In the genomic region with DNA sequence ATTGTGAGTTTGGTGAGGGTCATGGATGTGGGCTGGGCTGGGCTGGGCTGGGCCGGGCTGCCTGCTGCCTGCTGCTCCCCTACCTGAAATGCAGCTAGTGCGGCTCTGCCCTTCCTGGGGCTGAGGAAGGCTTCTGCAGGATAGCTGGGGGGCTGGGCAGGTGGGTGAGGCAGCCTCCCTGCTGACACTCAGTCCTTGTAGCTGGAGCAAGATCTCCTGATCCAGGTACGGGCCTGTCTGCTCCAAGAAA, we compare ENCODE assay signal across 1 cellular context.
A peak's percentile ranks its signal among the peaks of the same experiment; 100 is the strongest.
TF ChIP-seq lines count a peak whose summit lies in the region.

No MANE protein-coding gene starts in this region.

TF ChIP-seq in HepG2, 621 proteins besides CTCF, POLR2A, EP300 and RAD21 (continued from another document and continues in another):
- TF ChIP-seq, protein P1, sequence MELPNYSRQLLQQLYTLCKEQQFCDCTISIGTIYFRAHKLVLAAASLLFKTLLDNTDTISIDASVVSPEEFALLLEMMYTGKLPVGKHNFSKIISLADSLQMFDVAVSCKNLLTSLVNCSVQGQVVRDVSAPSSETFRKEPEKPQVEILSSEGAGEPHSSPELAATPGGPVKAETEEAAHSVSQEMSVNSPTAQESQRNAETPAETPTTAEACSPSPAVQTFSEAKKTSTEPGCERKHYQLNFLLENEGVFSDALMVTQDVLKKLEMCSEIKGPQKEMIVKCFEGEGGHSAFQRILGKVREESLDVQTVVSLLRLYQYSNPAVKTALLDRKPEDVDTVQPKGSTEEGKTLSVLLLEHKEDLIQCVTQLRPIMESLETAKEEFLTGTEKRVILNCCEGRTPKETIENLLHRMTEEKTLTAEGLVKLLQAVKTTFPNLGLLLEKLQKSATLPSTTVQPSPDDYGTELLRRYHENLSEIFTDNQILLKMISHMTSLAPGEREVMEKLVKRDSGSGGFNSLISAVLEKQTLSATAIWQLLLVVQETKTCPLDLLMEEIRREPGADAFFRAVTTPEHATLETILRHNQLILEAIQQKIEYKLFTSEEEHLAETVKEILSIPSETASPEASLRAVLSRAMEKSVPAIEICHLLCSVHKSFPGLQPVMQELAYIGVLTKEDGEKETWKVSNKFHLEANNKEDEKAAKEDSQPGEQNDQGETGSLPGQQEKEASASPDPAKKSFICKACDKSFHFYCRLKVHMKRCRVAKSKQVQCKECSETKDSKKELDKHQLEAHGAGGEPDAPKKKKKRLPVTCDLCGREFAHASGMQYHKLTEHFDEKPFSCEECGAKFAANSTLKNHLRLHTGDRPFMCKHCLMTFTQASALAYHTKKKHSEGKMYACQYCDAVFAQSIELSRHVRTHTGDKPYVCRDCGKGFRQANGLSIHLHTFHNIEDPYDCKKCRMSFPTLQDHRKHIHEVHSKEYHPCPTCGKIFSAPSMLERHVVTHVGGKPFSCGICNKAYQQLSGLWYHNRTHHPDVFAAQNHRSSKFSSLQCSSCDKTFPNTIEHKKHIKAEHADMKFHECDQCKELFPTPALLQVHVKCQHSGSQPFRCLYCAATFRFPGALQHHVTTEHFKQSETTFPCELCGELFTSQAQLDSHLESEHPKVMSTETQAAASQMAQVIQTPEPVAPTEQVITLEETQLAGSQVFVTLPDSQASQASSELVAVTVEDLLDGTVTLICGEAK (IDR thresholded peaks at IDR 0.05) = no peak
- TF ChIP-seq, protein P1 (CRISPR knock-in tag; IDR thresholded peaks at IDR 0.05) = no peak
- TF ChIP-seq ZSCAN25 (CRISPR knock-in tag; IDR thresholded peaks at IDR 0.05) = peak; percentile 19; the same call in 1 of the 2 replicates
- TF ChIP-seq, protein P2, sequence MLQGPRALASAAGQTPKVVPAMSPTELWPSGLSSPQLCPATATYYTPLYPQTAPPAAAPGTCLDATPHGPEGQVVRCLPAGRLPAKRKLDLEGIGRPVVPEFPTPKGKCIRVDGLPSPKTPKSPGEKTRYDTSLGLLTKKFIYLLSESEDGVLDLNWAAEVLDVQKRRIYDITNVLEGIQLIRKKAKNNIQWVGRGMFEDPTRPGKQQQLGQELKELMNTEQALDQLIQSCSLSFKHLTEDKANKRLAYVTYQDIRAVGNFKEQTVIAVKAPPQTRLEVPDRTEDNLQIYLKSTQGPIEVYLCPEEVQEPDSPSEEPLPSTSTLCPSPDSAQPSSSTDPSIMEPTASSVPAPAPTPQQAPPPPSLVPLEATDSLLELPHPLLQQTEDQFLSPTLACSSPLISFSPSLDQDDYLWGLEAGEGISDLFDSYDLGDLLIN (CRISPR knock-in tag; IDR thresholded peaks at IDR 0.05; ENCODE audit: borderline replicate concordance) = 0 out of 2 replicates have a peak, but pooled peaks have one; percentile 59
- TF ChIP-seq ZNF563 (CRISPR knock-in tag; IDR thresholded peaks at IDR 0.05) = 0 out of 2 replicates have a peak, but pooled peaks have one; percentile 51
- no peak for TF ChIP-seq ARHGAP35 (CRISPR knock-in tag; IDR thresholded peaks at IDR 0.05; ENCODE audit: borderline replicate concordance)
- TF ChIP-seq EZH2 (conservative IDR thresholded peaks at IDR 0.05; ENCODE audit: low read depth, low read length) = no peak
- TF ChIP-seq, protein P3, sequence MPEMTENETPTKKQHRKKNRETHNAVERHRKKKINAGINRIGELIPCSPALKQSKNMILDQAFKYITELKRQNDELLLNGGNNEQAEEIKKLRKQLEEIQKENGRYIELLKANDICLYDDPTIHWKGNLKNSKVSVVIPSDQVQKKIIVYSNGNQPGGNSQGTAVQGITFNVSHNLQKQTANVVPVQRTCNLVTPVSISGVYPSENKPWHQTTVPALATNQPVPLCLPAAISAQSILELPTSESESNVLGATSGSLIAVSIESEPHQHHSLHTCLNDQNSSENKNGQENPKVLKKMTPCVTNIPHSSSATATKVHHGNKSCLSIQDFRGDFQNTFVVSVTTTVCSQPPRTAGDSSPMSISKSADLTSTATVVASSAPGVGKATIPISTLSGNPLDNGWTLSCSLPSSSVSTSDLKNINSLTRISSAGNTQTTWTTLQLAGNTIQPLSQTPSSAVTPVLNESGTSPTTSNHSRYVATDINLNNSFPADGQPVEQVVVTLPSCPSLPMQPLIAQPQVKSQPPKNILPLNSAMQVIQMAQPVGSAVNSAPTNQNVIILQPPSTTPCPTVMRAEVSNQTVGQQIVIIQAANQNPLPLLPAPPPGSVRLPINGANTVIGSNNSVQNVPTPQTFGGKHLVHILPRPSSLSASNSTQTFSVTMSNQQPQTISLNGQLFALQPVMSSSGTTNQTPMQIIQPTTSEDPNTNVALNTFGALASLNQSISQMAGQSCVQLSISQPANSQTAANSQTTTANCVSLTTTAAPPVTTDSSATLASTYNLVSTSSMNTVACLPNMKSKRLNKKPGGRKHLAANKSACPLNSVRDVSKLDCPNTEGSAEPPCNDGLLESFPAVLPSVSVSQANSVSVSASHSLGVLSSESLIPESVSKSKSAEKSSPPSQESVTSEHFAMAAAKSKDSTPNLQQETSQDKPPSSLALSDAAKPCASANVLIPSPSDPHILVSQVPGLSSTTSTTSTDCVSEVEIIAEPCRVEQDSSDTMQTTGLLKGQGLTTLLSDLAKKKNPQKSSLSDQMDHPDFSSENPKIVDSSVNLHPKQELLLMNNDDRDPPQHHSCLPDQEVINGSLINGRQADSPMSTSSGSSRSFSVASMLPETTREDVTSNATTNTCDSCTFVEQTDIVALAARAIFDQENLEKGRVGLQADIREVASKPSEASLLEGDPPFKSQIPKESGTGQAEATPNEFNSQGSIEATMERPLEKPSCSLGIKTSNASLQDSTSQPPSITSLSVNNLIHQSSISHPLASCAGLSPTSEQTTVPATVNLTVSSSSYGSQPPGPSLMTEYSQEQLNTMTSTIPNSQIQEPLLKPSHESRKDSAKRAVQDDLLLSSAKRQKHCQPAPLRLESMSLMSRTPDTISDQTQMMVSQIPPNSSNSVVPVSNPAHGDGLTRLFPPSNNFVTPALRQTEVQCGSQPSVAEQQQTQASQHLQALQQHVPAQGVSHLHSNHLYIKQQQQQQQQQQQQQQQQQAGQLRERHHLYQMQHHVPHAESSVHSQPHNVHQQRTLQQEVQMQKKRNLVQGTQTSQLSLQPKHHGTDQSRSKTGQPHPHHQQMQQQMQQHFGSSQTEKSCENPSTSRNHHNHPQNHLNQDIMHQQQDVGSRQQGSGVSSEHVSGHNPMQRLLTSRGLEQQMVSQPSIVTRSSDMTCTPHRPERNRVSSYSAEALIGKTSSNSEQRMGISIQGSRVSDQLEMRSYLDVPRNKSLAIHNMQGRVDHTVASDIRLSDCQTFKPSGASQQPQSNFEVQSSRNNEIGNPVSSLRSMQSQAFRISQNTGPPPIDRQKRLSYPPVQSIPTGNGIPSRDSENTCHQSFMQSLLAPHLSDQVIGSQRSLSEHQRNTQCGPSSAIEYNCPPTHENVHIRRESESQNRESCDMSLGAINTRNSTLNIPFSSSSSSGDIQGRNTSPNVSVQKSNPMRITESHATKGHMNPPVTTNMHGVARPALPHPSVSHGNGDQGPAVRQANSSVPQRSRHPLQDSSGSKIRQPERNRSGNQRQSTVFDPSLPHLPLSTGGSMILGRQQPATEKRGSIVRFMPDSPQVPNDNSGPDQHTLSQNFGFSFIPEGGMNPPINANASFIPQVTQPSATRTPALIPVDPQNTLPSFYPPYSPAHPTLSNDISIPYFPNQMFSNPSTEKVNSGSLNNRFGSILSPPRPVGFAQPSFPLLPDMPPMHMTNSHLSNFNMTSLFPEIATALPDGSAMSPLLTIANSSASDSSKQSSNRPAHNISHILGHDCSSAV (CRISPR knock-in tag; IDR thresholded peaks at IDR 0.05; ENCODE audit: borderline replicate concordance) = no peak
- no peak for TF ChIP-seq ZNF792 (CRISPR knock-in tag; IDR thresholded peaks at IDR 0.05)
- no peak for TF ChIP-seq ZNF484 (CRISPR knock-in tag; IDR thresholded peaks at IDR 0.05; ENCODE audit: borderline replicate concordance, low read depth)
- TF ChIP-seq, protein P4, sequence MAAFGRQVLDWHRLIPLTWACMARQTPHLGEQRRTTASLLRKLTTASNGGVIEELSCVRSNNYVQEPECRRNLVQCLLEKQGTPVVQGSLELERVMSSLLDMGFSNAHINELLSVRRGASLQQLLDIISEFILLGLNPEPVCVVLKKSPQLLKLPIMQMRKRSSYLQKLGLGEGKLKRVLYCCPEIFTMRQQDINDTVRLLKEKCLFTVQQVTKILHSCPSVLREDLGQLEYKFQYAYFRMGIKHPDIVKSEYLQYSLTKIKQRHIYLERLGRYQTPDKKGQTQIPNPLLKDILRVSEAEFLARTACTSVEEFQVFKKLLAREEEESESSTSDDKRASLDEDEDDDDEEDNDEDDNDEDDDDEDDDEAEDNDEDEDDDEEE (CRISPR knock-in tag; IDR thresholded peaks at IDR 0.05) = 0 out of 2 replicates have a peak, but pooled peaks have one; percentile 44
- no peak for TF ChIP-seq SNAI1 (CRISPR knock-in tag; IDR thresholded peaks at IDR 0.05; ENCODE audit: borderline replicate concordance)
- TF ChIP-seq ZNF841 (CRISPR knock-in tag; IDR thresholded peaks at IDR 0.05; ENCODE audit: borderline replicate concordance) = no peak
- TF ChIP-seq ZNF768 (CRISPR knock-in tag; IDR thresholded peaks at IDR 0.05) = no peak
- TF ChIP-seq, protein P5, sequence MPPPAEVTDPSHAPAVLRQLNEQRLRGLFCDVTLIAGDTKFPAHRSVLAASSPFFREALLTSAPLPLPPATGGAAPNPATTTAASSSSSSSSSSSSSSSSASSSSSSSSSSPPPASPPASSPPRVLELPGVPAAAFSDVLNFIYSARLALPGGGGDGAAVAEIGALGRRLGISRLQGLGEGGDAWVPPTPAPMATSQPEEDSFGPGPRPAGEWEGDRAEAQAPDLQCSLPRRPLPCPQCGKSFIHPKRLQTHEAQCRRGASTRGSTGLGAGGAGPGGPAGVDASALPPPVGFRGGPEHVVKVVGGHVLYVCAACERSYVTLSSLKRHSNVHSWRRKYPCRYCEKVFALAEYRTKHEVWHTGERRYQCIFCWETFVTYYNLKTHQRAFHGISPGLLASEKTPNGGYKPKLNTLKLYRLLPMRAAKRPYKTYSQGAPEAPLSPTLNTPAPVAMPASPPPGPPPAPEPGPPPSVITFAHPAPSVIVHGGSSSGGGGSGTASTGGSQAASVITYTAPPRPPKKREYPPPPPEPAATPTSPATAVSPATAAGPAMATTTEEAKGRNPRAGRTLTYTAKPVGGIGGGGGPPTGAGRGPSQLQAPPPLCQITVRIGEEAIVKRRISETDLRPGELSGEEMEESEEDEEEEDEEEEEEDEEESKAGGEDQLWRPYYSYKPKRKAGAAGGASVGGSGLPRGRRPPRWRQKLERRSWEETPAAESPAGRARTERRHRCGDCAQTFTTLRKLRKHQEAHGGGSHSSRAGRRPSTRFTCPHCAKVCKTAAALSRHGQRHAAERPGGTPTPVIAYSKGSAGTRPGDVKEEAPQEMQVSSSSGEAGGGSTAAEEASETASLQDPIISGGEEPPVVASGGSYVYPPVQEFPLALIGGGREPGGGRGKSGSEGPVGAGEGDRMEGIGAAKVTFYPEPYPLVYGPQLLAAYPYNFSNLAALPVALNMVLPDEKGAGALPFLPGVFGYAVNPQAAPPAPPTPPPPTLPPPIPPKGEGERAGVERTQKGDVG (CRISPR knock-in tag; IDR thresholded peaks at IDR 0.05; ENCODE audit: borderline replicate concordance) = peak; percentile 93; the same call in 1 of the 2 replicates
- TF ChIP-seq BORCS8-MEF2B (CRISPR knock-in tag; IDR thresholded peaks at IDR 0.05) = 0 out of 2 replicates have a peak, but pooled peaks have one; percentile 18
- TF ChIP-seq, protein P6, sequence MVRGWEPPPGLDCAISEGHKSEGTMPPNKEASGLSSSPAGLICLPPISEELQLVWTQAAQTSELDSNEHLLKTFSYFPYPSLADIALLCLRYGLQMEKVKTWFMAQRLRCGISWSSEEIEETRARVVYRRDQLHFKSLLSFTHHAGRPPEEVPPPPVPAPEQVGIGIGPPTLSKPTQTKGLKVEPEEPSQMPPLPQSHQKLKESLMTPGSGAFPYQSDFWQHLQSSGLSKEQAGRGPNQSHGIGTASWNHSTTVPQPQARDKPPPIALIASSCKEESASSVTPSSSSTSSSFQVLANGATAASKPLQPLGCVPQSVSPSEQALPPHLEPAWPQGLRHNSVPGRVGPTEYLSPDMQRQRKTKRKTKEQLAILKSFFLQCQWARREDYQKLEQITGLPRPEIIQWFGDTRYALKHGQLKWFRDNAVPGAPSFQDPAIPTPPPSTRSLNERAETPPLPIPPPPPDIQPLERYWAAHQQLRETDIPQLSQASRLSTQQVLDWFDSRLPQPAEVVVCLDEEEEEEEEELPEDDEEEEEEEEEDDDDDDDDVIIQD (CRISPR knock-in tag; IDR thresholded peaks at IDR 0.05; ENCODE audit: low read depth) = no peak
- 0 out of 2 replicates have a peak, but pooled peaks have one; percentile 84 for TF ChIP-seq ZNF780A (CRISPR knock-in tag; IDR thresholded peaks at IDR 0.05)
